In the genomic region with DNA sequence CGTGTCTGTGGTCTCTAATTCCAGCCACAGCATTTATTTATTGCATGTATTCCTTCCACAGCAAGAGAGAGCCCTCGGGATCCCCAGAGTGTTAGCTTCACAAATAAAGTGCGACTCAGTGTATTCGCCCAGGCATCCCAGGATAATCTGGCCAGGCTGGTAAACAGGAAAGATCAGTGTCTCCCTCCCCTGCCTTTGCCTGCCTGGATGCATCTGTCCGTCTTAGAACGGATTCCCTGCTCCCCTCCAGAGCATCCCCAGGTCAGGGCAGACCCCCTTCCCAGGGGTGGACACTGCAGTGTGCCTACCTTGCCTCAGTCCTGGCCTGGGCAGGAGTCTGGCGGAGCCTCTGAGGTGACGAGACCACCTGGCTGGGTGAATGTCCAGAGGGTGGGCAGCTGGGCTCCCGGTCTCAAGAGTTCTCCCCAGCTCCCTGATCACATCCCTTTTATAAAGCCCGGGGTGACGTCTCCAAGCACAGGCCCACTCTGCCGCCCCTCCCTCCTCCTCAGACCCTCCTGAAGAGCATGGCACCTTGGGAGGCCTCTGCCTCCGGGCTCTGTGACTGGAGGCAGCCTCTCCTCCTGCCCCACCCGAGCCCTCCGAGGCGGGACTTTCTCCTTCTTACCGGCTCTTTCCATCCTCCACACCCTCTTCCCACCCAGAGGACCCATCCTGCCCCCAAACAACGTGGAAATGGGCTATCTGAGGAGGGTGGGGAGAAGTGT, we compare ENCODE assay signal across 18 cellular contexts. TPM values are rescaled to one million over a fixed set of nuclear protein-coding genes. Genes with fewer than 3 reads are reported as not detected.
DNase-seq lines count a peak whose midpoint lies in the region; ATAC-seq, FAIRE-seq and TF ChIP-seq lines count a peak whose summit lies in the region.
"Had no signal": no experiment of that assay in that cellular context is flagged by ENCODE, and none has a peak within 500 bp of the region (broad histone marks: within the 10 kb centered on the region; RNA-seq: fewer than 3 reads in every experiment).

TSS of gene KISS1 (minus strand) at position 424 of the 728 bp plus-strand sequence. CDS start 3,615 bp downstream, outside the sequence.

- no peaks in the 10 kb centered on the region for H4K20me1 ChIP-seq in keratinocyte (ENCODE audit: control insufficient read depth, extremely low read depth, insufficient read depth, low read length)

- no peaks in the 10 kb centered on the region for H3K9me1 ChIP-seq in keratinocyte (ENCODE audit: control insufficient read depth, extremely low read depth, insufficient read depth, low read length)

- ATAC-seq in activated CD4-positive, CD25-positive, alpha-beta regulatory T cell treated with anti-CD3 and anti-CD28 coated beads, Interleukin-2, amount 50 U/mL, for 24 hours: no peak
- ATAC-seq: gastroesophageal sphincter had no signal

- no peak for FAIRE-seq in keratinocyte (lab: Jason Lieb, UNC)

- H3K79me2 ChIP-seq in keratinocyte (ENCODE audit: control insufficient read depth, insufficient read depth, low read length): no peaks in the 10 kb centered on the region

- no peak within 1 kb of the TSS for H3K4me2 ChIP-seq in keratinocyte (ENCODE audit: control insufficient read depth, extremely low read depth, insufficient read depth, low read depth, low read length)
- H3K4me2 ChIP-seq: KMS-11 had no signal

- H3K4me3 ChIP-seq in H7 (ENCODE audit: insufficient read depth, low read depth, low read length) (no peak within 1 kb of the TSS), SJSA1 (peak within 1 kb of the TSS; percentile 39), keratinocyte (ENCODE audit: control insufficient read depth in 2 of 3, extremely low read depth in 1 of 3, insufficient read depth in 2 of 3, low read depth in 1 of 3, low read length in 3 of 3) (no peak within 1 kb of the TSS)
- H3K4me3 ChIP-seq: gastroesophageal sphincter, thoracic aorta had no signal

- DNase-seq in H7 (peak; percentile 66), SJSA1 (ENCODE audit: low read depth in 1 of 2, low spot score in 2 of 2) (peak; percentile 50 to 61), keratinocyte (ENCODE audit: low read depth, low spot score) (no peak), retina (peak; percentile 58), AG08395 (ENCODE audit: low spot score) (no peak), NOMO-1 treated with dmso at 0.1 percent for 144 hours (lab: John Stamatoyannopoulos, UW; ENCODE audit: unreplicated experiment) (no peak)
- DNase-seq: activated CD4-positive, CD25-positive, alpha-beta regulatory T cell treated with anti-CD3 and anti-CD28 coated beads, Interleukin-2, amount 50 U/mL, for 72 hours; COR-L47; dermis blood vessel endothelial cell; erythroblast; NCI-H2171 had no signal

- H3K9me3 ChIP-seq in SJSA1 (replicated peaks) (no peaks in the 10 kb centered on the region), keratinocyte (ENCODE audit: control insufficient read depth, low read depth, low read length) (no peaks in the 10 kb centered on the region)
- H3K9me3 ChIP-seq: gastroesophageal sphincter, thoracic aorta had no signal

- H3K4me1 ChIP-seq in SJSA1 (replicated peaks): peaks cover 48% of the 10 kb centered on the region
- peaks cover 20% of the 10 kb centered on the region for H3K4me1 ChIP-seq in keratinocyte (ENCODE audit: control insufficient read depth, extremely low read depth, insufficient read depth, low read length)
- H3K4me1 ChIP-seq: gastroesophageal sphincter had no signal

- no peak for TF ChIP-seq CTCF in keratinocyte (optimal IDR thresholded peaks at IDR 0.05 in 1 of 3, IDR thresholded peaks at IDR 0.05 in 1 of 3, conservative IDR thresholded peaks at IDR 0.05 in 1 of 3; ENCODE audit: extremely low read depth in 1 of 3, insufficient read depth in 2 of 3, low read length in 3 of 3)

- H3K27me3 ChIP-seq in H7 (ENCODE audit: control insufficient read depth, insufficient read depth, low read length): peaks cover 8% of the 10 kb centered on the region; the same call in 1 of the 2 replicates
- no peaks in the 10 kb centered on the region for H3K27me3 ChIP-seq in SJSA1 (replicated peaks)
- H3K27me3 ChIP-seq in keratinocyte (ENCODE audit: control insufficient read depth, extremely low read depth, insufficient read depth, low read length): peaks cover 5% of the 10 kb centered on the region

- dilution Hi-C loops in keratinocyte (cut with MboI; ENCODE audit: extremely low pct_ligation_motif_present, low sequenced_read_pairs): no loop called here

- H3K27ac ChIP-seq in SJSA1: peak within 1 kb of the TSS; percentile 91
- H3K27ac ChIP-seq in keratinocyte (ENCODE audit: control insufficient read depth, insufficient read depth, low read length): no peak within 1 kb of the TSS
- H3K27ac ChIP-seq: gastroesophageal sphincter, KMS-11, thoracic aorta had no signal

- H3K36me3 ChIP-seq in H7 (replicated peaks; ENCODE audit: control insufficient read depth, insufficient read depth, low read length) (no peaks in the 10 kb centered on the region), SJSA1 (peaks cover 13% of the 10 kb centered on the region), keratinocyte (ENCODE audit: control insufficient read depth in 2 of 2, extremely low read depth in 1 of 2, insufficient read depth in 2 of 2, low read length in 2 of 2) (no peaks in the 10 kb centered on the region)
- H3K36me3 ChIP-seq: gastroesophageal sphincter, thoracic aorta had no signal

- H3K9ac ChIP-seq in keratinocyte (ENCODE audit: control insufficient read depth, extremely low read depth, insufficient read depth, low read length): no peak within 1 kb of the TSS
- H3K9ac ChIP-seq: KMS-11 had no signal

- H2AFZ ChIP-seq in keratinocyte (ENCODE audit: control insufficient read depth, low read length): peak within 1 kb of the TSS; percentile 49

RNA-seq across cellular contexts. Expression of gene KISS1, which starts in this region (rescaled TPM):
- total RNA-seq in H7 (2014; rRNA removed; shearing (Covaris generic)): not detected in 2 replicates
- total RNA-seq in SJSA1 (2014; rRNA removed; shearing (Covaris generic)): 190 and 222 TPM in 2 replicates
- not detected in 3 replicates for polyA plus RNA-seq in keratinocyte
- polyA plus RNA-seq in keratinocyte (2011; ENCODE audit: low read depth): not detected
- polyA plus RNA-seq in keratinocyte (2011; cell fraction: cytosol; rRNA removed): not detected in 2 replicates
- polyA plus RNA-seq in keratinocyte (2011; cell fraction: nucleus; rRNA removed): not detected in 2 replicates
- polyA plus RNA-seq in keratinocyte (2012; ENCODE audit: low replicate concordance): not detected in 2 replicates
- not detected in 3 replicates for polyA minus RNA-seq in keratinocyte
- polyA minus RNA-seq in keratinocyte (2011; cell fraction: cytosol; rRNA and poly(A)+ RNA removed): not detected
- polyA minus RNA-seq in keratinocyte (2011; cell fraction: nucleus; rRNA and poly(A)+ RNA removed): not detected in 2 replicates
- total RNA-seq: activated T-helper 1 cell treated with anti-CD3 and anti-CD28 coated beads, Interleukin-12 subunit alpha, Interleukin-12 subunit beta, Interleukin-2, Interleukin-4 antibody, amounts not matched to agents 30 ng/mL and 10 ng/mL and 1 ng/mL, durations not matched to agents 14 hours and 24 hours and 36 hours; bronchial epithelial cell; dermis blood vessel endothelial cell; gastroesophageal sphincter; SK-MEL-5; thoracic aorta had no signal

Comparison
In these comparisons a context has a peak if more than half of its experiments do, and no peak if none do; other contexts are left out.
1. RNA of gene KISS1 (total RNA-seq): 190 to 222 TPM in SJSA1; not detected in H7; every median in the first group is over 100 times any median in the second.
2. Peak in DNase-seq in H7; RNA of the gene not detected or under 1 TPM.
3. DNase-seq: peak in SJSA1 (2 of 2) and retina (single experiment); none in keratinocyte (single experiment), AG08395 (single experiment) and NOMO-1 treated with dmso at 0.1 percent for 144 hours (single experiment).